In the genomic region with DNA sequence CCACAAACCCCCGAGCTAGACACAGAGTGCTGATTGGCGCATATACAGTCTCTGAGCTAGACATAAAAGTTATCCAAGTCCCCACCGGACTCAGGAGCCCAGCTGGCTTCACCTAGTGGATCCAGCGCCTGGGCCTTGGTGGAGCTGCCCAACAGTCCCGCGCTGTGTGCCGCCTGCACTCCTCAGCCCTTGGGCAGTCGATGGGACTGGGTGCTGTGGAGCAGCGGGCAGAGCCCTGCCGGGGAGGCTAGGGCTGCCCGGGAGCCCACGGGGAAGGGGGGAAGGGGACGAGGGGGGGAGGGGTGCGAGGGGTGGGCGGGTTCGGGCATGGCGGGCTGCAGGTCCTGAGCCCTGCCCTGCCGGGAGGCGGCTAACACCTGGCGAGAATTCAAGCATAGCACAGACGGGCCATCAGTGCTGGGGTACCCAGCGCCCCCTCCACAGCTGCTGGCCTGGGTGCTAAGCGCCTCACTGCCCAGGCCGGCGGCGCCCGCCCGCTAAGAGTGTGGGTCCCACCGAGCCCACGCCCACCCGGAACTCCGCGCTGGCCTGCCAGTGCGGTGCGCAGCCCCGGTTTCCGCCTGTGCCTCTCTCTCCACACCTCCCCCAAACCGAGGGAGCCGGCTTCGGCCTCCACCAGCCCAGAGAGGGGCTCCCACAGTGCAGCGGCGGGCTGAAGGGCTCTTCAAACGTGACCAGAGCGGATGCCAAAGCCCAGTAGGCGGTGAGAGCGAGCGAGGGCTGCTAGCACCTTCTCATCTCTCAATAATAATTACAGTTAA, we compare ENCODE assay signal across 26 cellular contexts.
"Had no signal": no experiment of that assay in that cellular context is flagged by ENCODE, and none has a peak within 500 bp of the region (broad histone marks: within the 10 kb centered on the region; RNA-seq: fewer than 3 reads in every experiment).

No MANE protein-coding gene starts in this region.

- H3K9me3 ChIP-seq: ovary, prostate gland, right lobe of liver, sigmoid colon, suprapubic skin, thoracic aorta, thyroid gland, upper lobe of left lung, uterus had no signal

- H3K36me3 ChIP-seq: neural progenitor cell, ovary, prostate gland, right lobe of liver, sigmoid colon, suprapubic skin, thoracic aorta, thyroid gland, tibial nerve, upper lobe of left lung, uterus had no signal

- H3K27ac ChIP-seq: neural progenitor cell, ovary, parathyroid adenoma, prostate gland, right lobe of liver, sigmoid colon, suprapubic skin, thoracic aorta, thyroid gland, tibial nerve, upper lobe of left lung, uterus had no signal

- H3K4me3 ChIP-seq: neural progenitor cell, ovary, prostate gland, right lobe of liver, sigmoid colon, suprapubic skin, thoracic aorta, thyroid gland, tibial nerve, upper lobe of left lung, uterus had no signal

- H3K4me1 ChIP-seq: neural progenitor cell, parathyroid adenoma, prostate gland, right lobe of liver, sigmoid colon, suprapubic skin, thyroid gland, tibial nerve, upper lobe of left lung, uterus had no signal

- ATAC-seq: naive thymus-derived CD4-positive, alpha-beta T cell; natural killer cell; right cardiac atrium; stimulated activated effector memory CD8-positive, alpha-beta T cell treated with anti-CD3 and anti-CD28 coated beads, Interleukin-12 subunit alpha, Interleukin-12 subunit beta, amount 100 ng/mL, for 72 hours had no signal

- DNase-seq: naive thymus-derived CD4-positive, alpha-beta T cell; natural killer cell; occipital lobe; ovary; retina; sigmoid colon; small intestine; stimulated activated CD4-positive, alpha-beta T cell treated with anti-CD3 and anti-CD28 coated beads, Interleukin-15, amount 100 ng/mL, for 24 hours; stimulated activated CD4-positive, alpha-beta T cell treated with anti-CD3 and anti-CD28 coated beads, Interleukin-2, amount 100 ng/mL, for 24 hours; stimulated activated CD4-positive, alpha-beta T cell treated with anti-CD3 and anti-CD28 coated beads, Interleukin-2, amount 100 ng/mL, for 48 hours; stimulated activated CD4-positive, alpha-beta T cell treated with anti-CD3 and anti-CD28 coated beads, Interleukin-4, amount 100 ng/mL, for 24 hours; stimulated activated naive CD4-positive, alpha-beta T cell; substantia nigra; thyroid gland; trophoblast cell; uterus had no signal

- H3K27me3 ChIP-seq: neural progenitor cell, ovary, right lobe of liver, sigmoid colon, suprapubic skin, thyroid gland, tibial nerve, upper lobe of left lung, uterus had no signal
